24 cellular contexts compared by ENCODE assay signal in genomic region chr20:37325206-37325605, GRCh38.
"Had no signal": no experiment of that assay in that cellular context is flagged by ENCODE, and none has a peak within 500 bp of the region (broad histone marks: within the 10 kb centered on the region; RNA-seq: fewer than 3 reads in every experiment).

No MANE protein-coding gene starts in this region.

- H3K27ac ChIP-seq: breast epithelium, RWPE1, SJSA1, VCaP had no signal

- H3K27me3 ChIP-seq: breast epithelium, Peyer's patch, SJSA1 had no signal

- H3K9me3 ChIP-seq: breast epithelium, Peyer's patch, SJSA1 had no signal

- ATAC-seq: activated T-cell treated with anti-CD3 and anti-CD28 coated beads, Interleukin-2, amount 50 U/mL, for 4 hours had no signal

- H3K4me3 ChIP-seq: breast epithelium, Peyer's patch, SJSA1 had no signal

- DNase-seq: activated CD4-positive, alpha-beta memory T cell treated with anti-CD3 and anti-CD28 coated beads for 36 hours; activated CD4-positive, alpha-beta T cell treated with anti-CD3 and anti-CD28 coated beads, Interleukin-2, amount 10 ng/mL, durations not matched to agents 7 days and 5 days; activated CD4-positive, CD25-positive, alpha-beta regulatory T cell; activated CD8-positive, alpha-beta memory T cell treated with anti-CD3 and anti-CD28 coated beads for 24 hours; activated gamma-delta T cell treated with Interleukin-2 at 50 U/mL for 16 hours; activated naive CD4-positive, alpha-beta T cell treated with anti-CD3 and anti-CD28 coated beads, Interleukin-2, amount 10 ng/mL, durations not matched to agents 7 days and 5 days; activated naive CD8-positive, alpha-beta T cell treated with anti-CD3 and anti-CD28 coated beads for 36 hours; activated T-cell treated with anti-CD3 and anti-CD28 coated beads, Interleukin-2, amount 50 U/mL, for 4 hours; anterior cingulate cortex; central memory CD4-positive, alpha-beta T cell; KG1; NCI-H1048; NCI-H146; NCI-H187 treated with DMSO at 0.1 percent for 48 hours; NCI-H2081 treated with DMSO at 0.1 percent for 48 hours; NCI-H446; NCI-H524; SHP77; T-helper 1 cell had no signal

- H3K36me3 ChIP-seq: breast epithelium, Peyer's patch, SJSA1 had no signal

- H3K4me1 ChIP-seq: breast epithelium had no signal
